In genomic region chr6:125745281-125746018, GRCh38 we compare ENCODE assay signal across 1 cellular context.
A peak's percentile ranks its signal among the peaks of the same experiment; 100 is the strongest.
TF ChIP-seq lines count a peak whose summit lies in the region.

No MANE protein-coding gene starts in this region.

TF ChIP-seq in HepG2, 621 proteins besides CTCF, POLR2A, EP300 and RAD21:
- TF ChIP-seq BHLHE40 (IDR thresholded peaks at IDR 0.05; ENCODE audit: low read length) (peak; percentile 55; the same call in 1 of the 2 replicates), GTF3A (CRISPR knock-in tag; conservative IDR thresholded peaks at IDR 0.05) (no peak)
